9 cellular contexts compared by ENCODE assay signal in genomic region chr15:58865420-58865880, GRCh38.
DNase-seq lines count a peak whose midpoint lies in the region; ATAC-seq, FAIRE-seq and TF ChIP-seq lines count a peak whose summit lies in the region.
"Had no signal": no experiment of that assay in that cellular context is flagged by ENCODE, and none has a peak within 500 bp of the region (broad histone marks: within the 10 kb centered on the region; RNA-seq: fewer than 3 reads in every experiment).

No MANE protein-coding gene starts in this region.

- TF ChIP-seq POLR2A in heart left ventricle (IDR thresholded peaks at IDR 0.05), result no peak

- H3K4me3 ChIP-seq in OCI-LY1 (ENCODE audit: low read depth, low read length, poor library complexity, severe bottlenecking) (peak overlapping the region; percentile 56), heart left ventricle (peak overlapping the region; percentile 20 to 61 (median 48)), pancreas (peak overlapping the region; percentile 21 to 47 (median 33))

- H4K20me1 ChIP-seq in OCI-LY1 (ENCODE audit: insufficient read depth, low read length), result no peaks in the 10 kb centered on the region

- H3K36me3 ChIP-seq in OCI-LY1 (ENCODE audit: insufficient read depth, low read length), result no peaks in the 10 kb centered on the region
- H3K36me3 ChIP-seq in heart left ventricle, result no peaks in the 10 kb centered on the region
- no peaks in the 10 kb centered on the region for H3K36me3 ChIP-seq in pancreas

- peak in 3 of 4 donors; percentile 53 to 56 (median 54) for ATAC-seq in heart left ventricle
- peak; percentile 57 to 68 (median 62) for ATAC-seq in pancreas
- ATAC-seq in HG02840 (IDR thresholded peaks at IDR 0.05; ENCODE audit: low FRiP score, unreplicated experiment), result no peak
- ATAC-seq in GM21515 (IDR thresholded peaks at IDR 0.05; ENCODE audit: unreplicated experiment), result no peak

- no peaks in the 10 kb centered on the region for H3K9me3 ChIP-seq in OCI-LY1 (ENCODE audit: low read length)
- no peaks in the 10 kb centered on the region for H3K9me3 ChIP-seq in heart left ventricle
- no peaks in the 10 kb centered on the region for H3K9me3 ChIP-seq in pancreas

- H3K4me2 ChIP-seq in OCI-LY1 (ENCODE audit: low read length), result peak overlapping the region; percentile 62

- H3K79me2 ChIP-seq in OCI-LY1 (ENCODE audit: insufficient read depth, low read length), result no peaks in the 10 kb centered on the region

- H3K27me3 ChIP-seq in OCI-LY1 (ENCODE audit: insufficient read depth, low read length) (no peaks in the 10 kb centered on the region), heart left ventricle (peaks cover 0 to 6% (median 0%) of the 10 kb centered on the region in 9 donors), pancreas (no peaks in the 10 kb centered on the region)

- TF ChIP-seq CTCF in OCI-LY1 (IDR thresholded peaks at IDR 0.05; ENCODE audit: low read length) (no peak), heart left ventricle (IDR thresholded peaks at IDR 0.05) (no peak), pancreas (IDR thresholded peaks at IDR 0.05) (no peak)

- no peak overlapping the region for H2AFZ ChIP-seq in OCI-LY1 (ENCODE audit: low read length)

- H3F3A ChIP-seq in OCI-LY1 (ENCODE audit: insufficient read depth, low read length), result no peaks in the 10 kb centered on the region

- H3K9ac ChIP-seq in OCI-LY1 (ENCODE audit: low read length), result peak overlapping the region; percentile 62

- H3K9me2 ChIP-seq in OCI-LY1 (ENCODE audit: low read depth, low read length), result no peaks in the 10 kb centered on the region

- peaks cover 17% of the 10 kb centered on the region for H3K4me1 ChIP-seq in OCI-LY1 (ENCODE audit: insufficient read depth, low read length, severe bottlenecking)
- peaks cover 0 to 11% (median 8%) of the 10 kb centered on the region in 12 donors for H3K4me1 ChIP-seq in heart left ventricle
- H3K4me1 ChIP-seq in pancreas, result peaks cover 0 to 4% (median 2%) of the 10 kb centered on the region in 3 donors

- intact Hi-C loops in heart left ventricle (cut with DNase I), result loop anchor here in 1 of 10 donors (10.0 kb wide), 1 partner anchor 641 kb away; no protein-coding TSS in a partner anchor
- intact Hi-C loops in pancreas (cut with DNase I), result no loop called here

- FAIRE-seq in pancreas (lab: Jason Lieb, UNC), result no peak
- FAIRE-seq: HTR-8/SVneo had no signal

- H3K27ac ChIP-seq in OCI-LY1 (ENCODE audit: low read depth, low read length, poor library complexity, severe bottlenecking) (peak overlapping the region; percentile 25), heart left ventricle (peak overlapping the region in 6 of 12 donors; percentile 20 to 46 (median 26)), pancreas (peak overlapping the region; percentile 69 to 80 (median 76))

- WGBS in heart left ventricle, 4 donors, result 35 to 55% (median 40%) methylated on average over 10 to 15 of the region's 15 CpGs
- WGBS in pancreas, 2 donors, result 34 to 37% methylated on average over 14 to 15 of the region's 15 CpGs

- peak; percentile 76 for DNase-seq in DMS53 (lab: John Stamatoyannopoulos, UW)
- peak in 1 of 5 donors; percentile 44 for DNase-seq in heart left ventricle
- peak in 5 of 6 donors; percentile 20 to 62 (median 31) for DNase-seq in pancreas
- DNase-seq in activated CD8-positive, alpha-beta memory T cell treated with anti-CD3 and anti-CD28 coated beads, Interleukin-2, amount 50 U/mL, for 4 hours, result no peak
- DNase-seq in OCI-M1 (lab: John Stamatoyannopoulos, UW), result no peak

Comparison
In these comparisons a context has a peak if more than half of its experiments do, and no peak if none do; other contexts are left out.
1. DNase-seq: peak in DMS53 (single experiment) and pancreas (5 of 6); none in activated CD8-positive, alpha-beta memory T cell treated with anti-CD3 and anti-CD28 coated beads, Interleukin-2, amount 50 U/mL, for 4 hours (single experiment) and OCI-M1 (single experiment).
2. ATAC-seq: peak in heart left ventricle (3 of 4) and pancreas (4 of 4); none in HG02840 (single experiment) and GM21515 (single experiment).
3. Peak in every context shown above with its lines, with median percentiles within 50 percentile points of each other: H3K4me3 ChIP-seq.